ENCODE assay signal across 8 cellular contexts in genomic region chr1:110460253-110461220, GRCh38. TPM values are rescaled to one million over a fixed set of nuclear protein-coding genes. Genes with fewer than 3 reads are reported as not detected.
DNase-seq lines count a peak whose midpoint lies in the region; ATAC-seq, FAIRE-seq and TF ChIP-seq lines count a peak whose summit lies in the region.

No MANE protein-coding gene starts in this region.

- H4K5ac ChIP-seq in H1 (ENCODE audit: insufficient read length, low read depth, low read length): no peak overlapping the region

- no peak for TF ChIP-seq EP300 in H1 (IDR thresholded peaks at IDR 0.05; ENCODE audit: borderline replicate concordance in 1 of 2, low read depth in 2 of 2, low read length in 2 of 2)

- ATAC-seq in HG03045 (IDR thresholded peaks at IDR 0.05; ENCODE audit: unreplicated experiment): no peak

- H4K20me1 ChIP-seq in H1 (replicated peaks in 1 of 2; ENCODE audit: control insufficient read depth in 1 of 2, insufficient read depth in 2 of 2, low read length in 2 of 2): no peaks in the 10 kb centered on the region

- no peak overlapping the region for H4K91ac ChIP-seq in H1 (replicated peaks; ENCODE audit: insufficient read length, low read length)

- no peak for TF ChIP-seq POLR2A in H1 (IDR thresholded peaks at IDR 0.05; ENCODE audit: control extremely low read depth in 1 of 2, low read depth in 2 of 2, low read length in 2 of 2)

- no peak overlapping the region for H3K18ac ChIP-seq in H1 (ENCODE audit: extremely low read depth, low read length)

- H2BK20ac ChIP-seq in H1 (ENCODE audit: low read length): no peak overlapping the region

- H3K14ac ChIP-seq in H1 (ENCODE audit: insufficient read length): no peak overlapping the region

- H3K79me1 ChIP-seq in H1 (ENCODE audit: low read depth, low read length): no peaks in the 10 kb centered on the region

- H3K79me2 ChIP-seq in H1 (ENCODE audit: control insufficient read depth in 1 of 2, insufficient read depth in 2 of 2, low read length in 2 of 2): no peaks in the 10 kb centered on the region

- TF ChIP-seq RAD21 in H1 (IDR thresholded peaks at IDR 0.05 in 1 of 2, conservative IDR thresholded peaks at IDR 0.05 in 1 of 2; ENCODE audit: low read depth in 2 of 2, low read length in 2 of 2): peak; percentile 100

- no peak overlapping the region for H2BK12ac ChIP-seq in H1 (ENCODE audit: low read depth, low read length)

- no peak for FAIRE-seq in HTR-8/SVneo (lab: Jason Lieb, UNC)
- peak; percentile 75 for FAIRE-seq in H1 (lab: Jason Lieb, UNC)

- H2BK120ac ChIP-seq in H1 (replicated peaks; ENCODE audit: low read depth, low read length): no peak overlapping the region

- peak; percentile 87 to 97 (median 95) for TF ChIP-seq CTCF in H1 (IDR thresholded peaks at IDR 0.05; ENCODE audit: control extremely low read depth in 1 of 3, insufficient read depth in 1 of 3, low read depth in 1 of 3, low read length in 3 of 3)

- no peaks in the 10 kb centered on the region for H3K9me3 ChIP-seq in H1 (ENCODE audit: insufficient read depth in 2 of 2, low read depth in 1 of 2, low read length in 1 of 2)

- H3K23ac ChIP-seq in H1 (ENCODE audit: insufficient read length): no peak overlapping the region

- DNase-seq in EL: peak; percentile 77
- peak; percentile 55 for DNase-seq in HTR-8/SVneo (ENCODE audit: insufficient read length, low spot score)
- DNase-seq in NK-92 treated with Interleukin-12 subunit alpha and Interleukin-12 subunit beta, amount 100 ng/mL, for 24 hours (lab: John Stamatoyannopoulos, UW): peak; percentile 47
- DNase-seq in activated CD8-positive, alpha-beta memory T cell treated with anti-CD3 and anti-CD28 coated beads for 1 hour (ENCODE audit: extremely low read depth in 1 of 2, low read depth in 1 of 2): peak; percentile 60 to 69
- peak in 1 of 2 experiments; percentile 93 for DNase-seq in H1 (ENCODE audit: low read depth in 1 of 2, low spot score in 2 of 2)
- peak; percentile 84 for DNase-seq in midbrain (lab: John Stamatoyannopoulos, UW)
- peak; percentile 60 to 70 for DNase-seq in stimulated activated CD8-positive, alpha-beta memory T cell treated with anti-CD3 and anti-CD28 coated beads, Interleukin-4, amount 100 ng/mL, for 1 hour (ENCODE audit: low read depth in 2 of 2, low spot score in 1 of 2)

- H2AK5ac ChIP-seq in H1 (ENCODE audit: low read depth, low read length): no peak overlapping the region

- no peaks in the 10 kb centered on the region for H3K23me2 ChIP-seq in H1 (ENCODE audit: low read depth, low read length)

- no peak overlapping the region for H3K27ac ChIP-seq in H1 (ENCODE audit: low read depth, low read length)

- CTCF ChIA-PET in H1 (lab: Charles Lee; ENCODE audit: partially characterized antibody): interaction anchor here (0.6 to 35.1 kb wide), 68 partner anchors 9 to 527 kb away, joined by 3 to 828 read pairs (median 6); partner anchors contain the start of genes KCNC4, LAMTOR5, PROK1 and RBM15

- H3K56ac ChIP-seq in H1 (replicated peaks; ENCODE audit: insufficient read length, low read depth, low read length): no peak overlapping the region

- WGBS in H1 (ENCODE audit: extremely low coverage in 1 of 2, insufficient coverage in 1 of 2, insufficient read length in 1 of 2, insufficient replicate concordance in 2 of 2, low coverage in 1 of 2, low lambda C conversion rate in 2 of 2, missing lambda C conversion rate in 1 of 2), 2 experiments: 55% methylated on average over 11 of the region's 11 CpGs; no CpG with 5 or more reads in 1 of the 2 experiments

- no peak overlapping the region for H3K4me3 ChIP-seq in H1 (ENCODE audit: extremely low read depth in 1 of 4, insufficient read depth in 2 of 4, low read depth in 3 of 4, low read length in 4 of 4)

- no peak overlapping the region; the same call in 1 of the 2 replicates for H4K8ac ChIP-seq in H1 (ENCODE audit: extremely low read depth, insufficient read depth, low read length)

- no peak overlapping the region; a peak in 1 of 7 replicates for H3K9ac ChIP-seq in H1 (replicated peaks in 1 of 4; ENCODE audit: extremely low read depth in 1 of 4, low read depth in 3 of 4, low read length in 3 of 4)

- H3K4me1 ChIP-seq in H1 (replicated peaks in 1 of 4; ENCODE audit: control insufficient read depth in 3 of 4, insufficient read depth in 4 of 4, low read length in 3 of 4): no peaks in the 10 kb centered on the region

- no peak overlapping the region for H3K4me2 ChIP-seq in H1 (ENCODE audit: insufficient read depth in 1 of 2, low read depth in 2 of 2, low read length in 2 of 2)

- no peaks in the 10 kb centered on the region for H3K36me3 ChIP-seq in H1 (ENCODE audit: control insufficient read depth in 2 of 4, insufficient read depth in 4 of 4, low read length in 3 of 4)

- POLR2A ChIA-PET in H1 (lab: Charles Lee; ENCODE audit: partially characterized antibody): interaction anchor here (0.5 to 1.8 kb wide), 8 partner anchors 21 to 257 kb away, joined by 3 to 6 read pairs (median 3); partner anchors contain the start of gene RBM15

- H2AFZ ChIP-seq in H1 (ENCODE audit: low read length): no peak overlapping the region

- H3K4ac ChIP-seq in H1 (replicated peaks; ENCODE audit: insufficient read length, low read depth, low read length): no peak overlapping the region

- H2BK15ac ChIP-seq in H1 (ENCODE audit: low read length): no peak overlapping the region

- H3K27me3 ChIP-seq in H1 (replicated peaks in 1 of 4; ENCODE audit: control insufficient read depth in 3 of 4, extremely low read depth in 1 of 4, insufficient read depth in 3 of 4, low read length in 3 of 4): no peaks in the 10 kb centered on the region

- H2BK5ac ChIP-seq in H1 (ENCODE audit: low read depth, low read length): no peak overlapping the region

TF ChIP-seq in H1, 55 proteins besides CTCF, POLR2A, EP300 and RAD21:
- TF ChIP-seq KDM4A (IDR thresholded peaks at IDR 0.05; ENCODE audit: low read depth, low read length, severe bottlenecking): no peak
- TF ChIP-seq SP4 (IDR thresholded peaks at IDR 0.05; ENCODE audit: low read length): no peak
- peak; percentile 56; the same call in 1 of the 2 replicates for TF ChIP-seq YY1 (IDR thresholded peaks at IDR 0.05; ENCODE audit: low read depth, low read length)
- TF ChIP-seq GTF2F1 (IDR thresholded peaks at IDR 0.05; ENCODE audit: borderline replicate concordance, low read depth, low read length): no peak
- no peak for TF ChIP-seq SIX5 (IDR thresholded peaks at IDR 0.05; ENCODE audit: low read depth, low read length)
- TF ChIP-seq, protein P1, sequence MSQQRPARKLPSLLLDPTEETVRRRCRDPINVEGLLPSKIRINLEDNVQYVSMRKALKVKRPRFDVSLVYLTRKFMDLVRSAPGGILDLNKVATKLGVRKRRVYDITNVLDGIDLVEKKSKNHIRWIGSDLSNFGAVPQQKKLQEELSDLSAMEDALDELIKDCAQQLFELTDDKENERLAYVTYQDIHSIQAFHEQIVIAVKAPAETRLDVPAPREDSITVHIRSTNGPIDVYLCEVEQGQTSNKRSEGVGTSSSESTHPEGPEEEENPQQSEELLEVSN (IDR thresholded peaks at IDR 0.05): no peak
- TF ChIP-seq SIRT6 (IDR thresholded peaks at IDR 0.05; ENCODE audit: low read length): no peak

RNA-seq across cellular contexts. Expression of gene PROK1, which starts 9.6 kb away (rescaled TPM):
- not detected in 2 replicates for total RNA-seq in H1 (2021; fragmentation: NEBNext Ultra II Directional; extraction: Animal tissue kit (Norgen Biotek cat#: 25700))
- 0.12 and 0.20 TPM in 2 replicates for polyA plus RNA-seq in H1 (2011; rRNA removed)
- polyA plus RNA-seq in H1 (2011; cell fraction: cytosol; rRNA removed): not detected
- polyA plus RNA-seq in H1 (2011; cell fraction: nucleus; rRNA removed): 0.24 TPM
- 0.13 TPM in 1 of 4 replicates, not detected in the others for polyA plus RNA-seq in H1 (2012, experiment 1 of 2)
- not detected for polyA plus RNA-seq in H1 (2012, experiment 2 of 2)
- not detected for polyA plus RNA-seq in H1 (2013, experiment 1 of 2)
- not detected for polyA plus RNA-seq in H1 (2013, experiment 2 of 2)
- 0.25 TPM in 1 of 2 replicates, not detected in the other for polyA minus RNA-seq in H1 (2011; rRNA and poly(A)+ RNA removed)
- polyA minus RNA-seq in H1 (2011; cell fraction: cytosol; rRNA and poly(A)+ RNA removed): not detected
- polyA minus RNA-seq in H1 (2011; cell fraction: nucleus; rRNA and poly(A)+ RNA removed): not detected

RNA-seq across cellular contexts. Expression of gene LAMTOR5, which starts 53.0 kb away (rescaled TPM):
- total RNA-seq in H1 (2021; fragmentation: NEBNext Ultra II Directional; extraction: Animal tissue kit (Norgen Biotek cat#: 25700)): 84.4 and 91.9 TPM in 2 replicates
- polyA plus RNA-seq in H1 (2011; rRNA removed): 177 and 297 TPM in 2 replicates
- polyA plus RNA-seq in H1 (2011; cell fraction: cytosol; rRNA removed): 184 TPM
- 93.7 TPM for polyA plus RNA-seq in H1 (2011; cell fraction: nucleus; rRNA removed)
- polyA plus RNA-seq in H1 (2012, experiment 1 of 2): 116 to 164 TPM (median 142 TPM) in 4 replicates
- polyA plus RNA-seq in H1 (2012, experiment 2 of 2): 67.4 TPM
- polyA plus RNA-seq in H1 (2013, experiment 1 of 2): 117 TPM
- polyA plus RNA-seq in H1 (2013, experiment 2 of 2): 125 TPM
- polyA minus RNA-seq in H1 (2011; rRNA and poly(A)+ RNA removed): 57.6 and 83.0 TPM in 2 replicates
- 33.0 TPM for polyA minus RNA-seq in H1 (2011; cell fraction: cytosol; rRNA and poly(A)+ RNA removed)
- polyA minus RNA-seq in H1 (2011; cell fraction: nucleus; rRNA and poly(A)+ RNA removed): 29.9 TPM

RNA-seq across cellular contexts. Expression of gene KCNA10, which starts 58.4 kb away (rescaled TPM):
- not detected in 2 replicates for total RNA-seq in H1 (2021; fragmentation: NEBNext Ultra II Directional; extraction: Animal tissue kit (Norgen Biotek cat#: 25700))
- polyA plus RNA-seq in H1 (2011; rRNA removed): not detected in 2 replicates
- polyA plus RNA-seq in H1 (2011; cell fraction: cytosol; rRNA removed): not detected
- not detected for polyA plus RNA-seq in H1 (2011; cell fraction: nucleus; rRNA removed)
- polyA plus RNA-seq in H1 (2012, experiment 1 of 2): not detected in 4 replicates
- not detected for polyA plus RNA-seq in H1 (2012, experiment 2 of 2)
- not detected for polyA plus RNA-seq in H1 (2013, experiment 1 of 2)
- not detected for polyA plus RNA-seq in H1 (2013, experiment 2 of 2)
- not detected in 2 replicates for polyA minus RNA-seq in H1 (2011; rRNA and poly(A)+ RNA removed)
- polyA minus RNA-seq in H1 (2011; cell fraction: cytosol; rRNA and poly(A)+ RNA removed): not detected
- polyA minus RNA-seq in H1 (2011; cell fraction: nucleus; rRNA and poly(A)+ RNA removed): not detected
